1 cellular context compared by ENCODE assay signal in genomic region chr22:42964994-42965699, GRCh38.
TF ChIP-seq lines count a peak whose summit lies in the region.

No MANE protein-coding gene starts in this region.

TF ChIP-seq in GM12878, 131 proteins besides CTCF, POLR2A, EP300 and RAD21 (continued from another document):
- TF ChIP-seq RELB (IDR thresholded peaks at IDR 0.05; ENCODE audit: low read depth) (peak; percentile 51; the same call in 1 of the 2 replicates), EGR1 (IDR thresholded peaks at IDR 0.05; ENCODE audit: borderline replicate concordance in 1 of 2, low read depth in 2 of 2, low read length in 2 of 2) (no peak), SIN3A (IDR thresholded peaks at IDR 0.05; ENCODE audit: low read depth, low read length) (no peak), PBX3 (IDR thresholded peaks at IDR 0.05; ENCODE audit: insufficient replicate concordance, low read depth, low read length) (no peak), MYC (IDR thresholded peaks at IDR 0.05; ENCODE audit: insufficient read depth, insufficient read length, insufficient replicate concordance, low read length, severe bottlenecking) (no peak), ZSCAN29 (IDR thresholded peaks at IDR 0.05) (no peak), NR2C1 (IDR thresholded peaks at IDR 0.05) (no peak), HDAC6 (IDR thresholded peaks at IDR 0.05; ENCODE audit: unreplicated experiment) (no peak), STAT3 (IDR thresholded peaks at IDR 0.05; ENCODE audit: low read depth, low read length) (no peak), TCF12 (IDR thresholded peaks at IDR 0.05; ENCODE audit: low read depth, low read length) (no peak), E4F1 (IDR thresholded peaks at IDR 0.05; ENCODE audit: borderline replicate concordance, partially characterized antibody) (no peak), ATF7 (IDR thresholded peaks at IDR 0.05; ENCODE audit: low read depth) (no peak), RUNX3 (IDR thresholded peaks at IDR 0.05; ENCODE audit: low read length) (peak; percentile 23; the same call in 1 of the 2 replicates), SREBF2 (IDR thresholded peaks at IDR 0.05; ENCODE audit: low read length) (no peak), NBN (IDR thresholded peaks at IDR 0.05) (no peak), IKZF2 (IDR thresholded peaks at IDR 0.05) (peak; percentile 55 to 71; a peak in 3 of 4 replicates), PAX8 (IDR thresholded peaks at IDR 0.05) (no peak), KAT2A (conservative IDR thresholded peaks at IDR 0.05; ENCODE audit: control insufficient read depth, low read depth, low read length) (no peak), IRF4 (IDR thresholded peaks at IDR 0.05; ENCODE audit: low read depth, low read length) (no peak), ZNF24 (IDR thresholded peaks at IDR 0.05) (no peak), SMC3 (IDR thresholded peaks at IDR 0.05; ENCODE audit: borderline replicate concordance, low read length) (no peak), WRNIP1 (IDR thresholded peaks at IDR 0.05; ENCODE audit: borderline replicate concordance, low read depth, low read length) (no peak), EZH2 (IDR thresholded peaks at IDR 0.05; ENCODE audit: borderline replicate concordance, control insufficient read depth, low read depth, low read length) (no peak)
